ENCODE assay signal across 1 cellular context in the genomic region with DNA sequence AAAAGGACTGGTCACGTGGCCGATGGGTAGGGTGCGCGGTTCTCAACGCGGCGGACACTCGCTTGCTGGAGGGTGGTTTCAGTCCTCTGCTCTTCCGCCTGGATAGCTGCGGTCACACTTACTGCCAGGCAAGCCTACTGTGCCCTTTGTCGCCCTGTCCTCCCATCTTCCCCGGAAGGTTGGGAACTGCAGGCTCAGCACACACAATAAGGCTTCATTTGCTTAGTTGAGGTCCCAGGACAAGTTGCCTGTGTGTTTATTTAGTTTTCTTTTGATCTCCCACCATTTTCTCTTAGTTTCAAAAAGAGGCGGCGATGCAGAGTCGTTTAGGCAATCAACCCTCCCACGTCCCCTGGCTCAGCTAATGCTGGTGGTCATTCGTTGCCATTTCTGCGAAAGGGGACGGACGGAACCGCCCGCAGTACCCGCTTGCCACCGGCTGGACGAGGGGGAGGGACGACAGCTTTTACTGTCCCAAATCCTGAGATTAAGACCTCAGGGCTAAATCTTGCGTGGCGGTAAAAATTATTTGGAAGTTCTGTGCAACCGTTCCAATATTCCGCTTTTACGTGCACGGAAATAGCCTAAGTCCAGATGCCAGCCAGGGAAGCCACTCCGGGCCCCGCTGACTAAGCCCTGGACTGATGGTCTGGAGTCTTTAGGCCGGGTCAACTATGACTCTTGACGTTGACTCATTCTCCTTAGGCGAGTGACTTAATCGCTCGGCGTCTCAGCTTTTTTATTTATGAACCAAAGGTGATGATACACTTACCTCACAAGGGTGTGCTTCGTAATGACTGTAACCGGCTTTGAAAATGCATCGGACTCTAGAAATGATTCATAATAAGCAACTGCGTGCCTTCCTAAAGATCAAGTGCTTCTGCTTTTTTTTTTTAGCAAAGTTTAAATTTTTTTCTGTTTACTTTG.
TF ChIP-seq lines count a peak whose summit lies in the region.

No MANE protein-coding gene starts in this region.

TF ChIP-seq in WTC11, 78 proteins besides CTCF, POLR2A, EP300 and RAD21 (continued from another document):
- TF ChIP-seq, protein P1, sequence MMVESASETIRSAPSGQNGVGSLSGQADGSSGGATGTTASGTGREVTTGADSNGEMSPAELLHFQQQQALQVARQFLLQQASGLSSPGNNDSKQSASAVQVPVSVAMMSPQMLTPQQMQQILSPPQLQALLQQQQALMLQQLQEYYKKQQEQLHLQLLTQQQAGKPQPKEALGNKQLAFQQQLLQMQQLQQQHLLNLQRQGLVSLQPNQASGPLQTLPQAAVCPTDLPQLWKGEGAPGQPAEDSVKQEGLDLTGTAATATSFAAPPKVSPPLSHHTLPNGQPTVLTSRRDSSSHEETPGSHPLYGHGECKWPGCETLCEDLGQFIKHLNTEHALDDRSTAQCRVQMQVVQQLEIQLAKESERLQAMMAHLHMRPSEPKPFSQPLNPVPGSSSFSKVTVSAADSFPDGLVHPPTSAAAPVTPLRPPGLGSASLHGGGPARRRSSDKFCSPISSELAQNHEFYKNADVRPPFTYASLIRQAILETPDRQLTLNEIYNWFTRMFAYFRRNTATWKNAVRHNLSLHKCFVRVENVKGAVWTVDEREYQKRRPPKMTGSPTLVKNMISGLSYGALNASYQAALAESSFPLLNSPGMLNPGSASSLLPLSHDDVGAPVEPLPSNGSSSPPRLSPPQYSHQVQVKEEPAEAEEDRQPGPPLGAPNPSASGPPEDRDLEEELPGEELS (CRISPR knock-in tag; IDR thresholded peaks at IDR 0.05): no peak
